ENCODE assay signal across 16 cellular contexts in genomic region chr18:33135951-33136660, GRCh38.
"Had no signal": no experiment of that assay in that cellular context is flagged by ENCODE, and none has a peak within 500 bp of the region (broad histone marks: within the 10 kb centered on the region; RNA-seq: fewer than 3 reads in every experiment).

No MANE protein-coding gene starts in this region.

- H3K27me3 Mint-ChIP-seq: activated CD4-positive, alpha-beta T cell treated with anti-CD3 and anti-CD28 coated beads, Interleukin-2, amount 10 ng/mL, durations not matched to agents 7 days and 5 days; activated naive CD8-positive, alpha-beta T cell treated with anti-CD3 and anti-CD28 coated beads for 36 hours had no signal

- H3K27ac Mint-ChIP-seq: activated CD4-positive, alpha-beta T cell treated with anti-CD3 and anti-CD28 coated beads, Interleukin-2, amount 10 ng/mL, durations not matched to agents 7 days and 5 days; activated naive CD8-positive, alpha-beta T cell treated with anti-CD3 and anti-CD28 coated beads for 36 hours; naive thymus-derived CD4-positive, alpha-beta T cell; stimulated activated naive B cell treated with anti-CD40 and anti-IgM and Interleukin-4, amounts not matched to agents 10 μg/mL and 1 μg/mL and 100 μg/mL, for 72 hours; T-helper 2 cell treated with Interferon-gamma antibody and Interleukin-4, amounts not matched to agents 5 μg/mL and 100 μg/mL, for 36 hours had no signal

- H3K4me3 Mint-ChIP-seq: activated CD4-positive, alpha-beta T cell treated with anti-CD3 and anti-CD28 coated beads, Interleukin-2, amount 10 ng/mL, durations not matched to agents 7 days and 5 days; activated naive CD8-positive, alpha-beta T cell treated with anti-CD3 and anti-CD28 coated beads for 36 hours; naive thymus-derived CD4-positive, alpha-beta T cell; stimulated activated naive B cell treated with anti-CD40 and anti-IgM and Interleukin-4, amounts not matched to agents 10 μg/mL and 1 μg/mL and 100 μg/mL, for 72 hours; T-helper 2 cell treated with Interferon-gamma antibody and Interleukin-4, amounts not matched to agents 5 μg/mL and 100 μg/mL, for 36 hours had no signal

- DNase-seq: activated CD4-positive, alpha-beta T cell treated with anti-CD3 and anti-CD28 coated beads, Interleukin-2, amount 10 ng/mL, durations not matched to agents 7 days and 5 days; activated gamma-delta T cell treated with Interleukin-2 at 50 U/mL for 16 hours; activated naive CD8-positive, alpha-beta T cell treated with anti-CD3 and anti-CD28 coated beads for 36 hours; amygdala; cortex of kidney; effector CD8-positive, alpha-beta T cell; heart left ventricle; mammary epithelial cell; mucosa of descending colon; naive thymus-derived CD4-positive, alpha-beta T cell; stimulated activated CD4-positive, alpha-beta T cell treated with anti-CD3 and anti-CD28 coated beads, Interleukin-15, amount 100 ng/mL, for 24 hours; stimulated activated CD4-positive, alpha-beta T cell treated with anti-CD3 and anti-CD28 coated beads, Interleukin-4, amount 100 ng/mL, for 1 hour; stimulated activated naive B cell treated with anti-CD40 and anti-IgM and Interleukin-4, amounts not matched to agents 10 μg/mL and 1 μg/mL and 100 μg/mL, for 72 hours; substantia nigra; trophoblast cell had no signal

- ATAC-seq: mucosa of descending colon; naive thymus-derived CD4-positive, alpha-beta T cell; stimulated activated naive B cell treated with anti-CD40 and anti-IgM and Interleukin-4, amounts not matched to agents 10 μg/mL and 1 μg/mL and 100 μg/mL, for 72 hours had no signal

- H3K36me3 Mint-ChIP-seq: activated naive CD8-positive, alpha-beta T cell treated with anti-CD3 and anti-CD28 coated beads for 36 hours; naive thymus-derived CD4-positive, alpha-beta T cell; stimulated activated naive B cell treated with anti-CD40 and anti-IgM and Interleukin-4, amounts not matched to agents 10 μg/mL and 1 μg/mL and 100 μg/mL, for 72 hours had no signal

- H3K4me1 Mint-ChIP-seq: activated CD4-positive, alpha-beta T cell treated with anti-CD3 and anti-CD28 coated beads, Interleukin-2, amount 10 ng/mL, durations not matched to agents 7 days and 5 days; activated naive CD8-positive, alpha-beta T cell treated with anti-CD3 and anti-CD28 coated beads for 36 hours; naive thymus-derived CD4-positive, alpha-beta T cell; stimulated activated naive B cell treated with anti-CD40 and anti-IgM and Interleukin-4, amounts not matched to agents 10 μg/mL and 1 μg/mL and 100 μg/mL, for 72 hours had no signal
